ENCODE assay signal across 8 cellular contexts in the genomic region with DNA sequence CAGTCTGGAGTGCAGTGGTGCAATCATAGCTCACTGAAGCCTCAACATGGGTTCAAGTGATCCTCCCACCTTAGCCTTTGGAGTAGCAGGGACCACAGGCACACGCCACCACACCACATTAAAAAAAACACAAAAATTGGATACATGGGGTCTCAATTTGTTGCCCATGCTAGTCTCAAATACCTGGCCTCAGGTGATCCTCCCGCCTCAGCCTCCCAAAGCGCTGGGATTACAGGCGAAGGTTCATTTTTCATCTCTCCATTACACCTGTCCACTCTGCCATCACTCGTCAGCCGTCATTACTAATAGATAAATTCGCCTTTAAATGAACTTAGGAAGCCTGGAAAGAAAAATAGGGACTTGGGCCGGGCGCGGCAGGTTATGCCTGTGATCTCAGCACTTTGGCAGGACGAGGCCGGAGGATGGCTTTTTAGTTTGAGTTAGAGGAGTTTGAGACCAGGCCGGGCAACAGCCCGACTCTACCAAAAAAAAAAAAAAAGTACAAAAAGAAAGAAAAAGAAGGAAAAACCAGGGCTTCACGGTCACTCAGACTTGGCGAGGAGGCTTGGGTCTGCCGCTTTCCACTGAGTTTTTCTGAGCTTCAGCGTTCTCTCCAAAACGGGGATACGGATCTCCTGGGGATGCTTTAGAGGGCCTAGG. TPM values are rescaled to one million over a fixed set of nuclear protein-coding genes. Genes with fewer than 3 reads are reported as not detected.
DNase-seq lines count a peak whose midpoint lies in the region; ATAC-seq, FAIRE-seq and TF ChIP-seq lines count a peak whose summit lies in the region.

No MANE protein-coding gene starts in this region.

- H4K20me1 ChIP-seq in PC-9 (ENCODE audit: insufficient read depth): peaks cover 23% of the 10 kb centered on the region
- H4K20me1 ChIP-seq in endothelial cell of umbilical vein (replicated peaks; ENCODE audit: control insufficient read depth, extremely low read depth, insufficient read depth, low read length): no peaks in the 10 kb centered on the region

- H3K4me1 ChIP-seq in PC-9 (replicated peaks; ENCODE audit: insufficient read depth) (peaks cover 30% of the 10 kb centered on the region), endothelial cell of umbilical vein (ENCODE audit: control insufficient read depth, extremely low read depth, insufficient read depth, low read length) (peaks cover 20% of the 10 kb centered on the region)

- POLR2A ChIA-PET in PC-9 (lab: Charles Lee; ENCODE audit: unreplicated experiment): interaction anchor here (0.5 to 2.0 kb wide), 2 partner anchors 9 to 37 kb away, joined by 3 to 32 read pairs; a partner anchor contains a TSS
- POLR2A ChIA-PET in endothelial cell of umbilical vein (lab: Charles Lee): interaction anchor here (0.7 to 3.2 kb wide), 5 partner anchors 9 to 17 kb away, joined by 3 to 16 read pairs (median 4); a partner anchor contains a TSS

- peaks cover 10% of the 10 kb centered on the region for H3K36me3 Mint-ChIP-seq in natural killer cell treated with Interleukin-12 subunit alpha and Interleukin-12 subunit beta and Interleukin-15 and Interleukin-18, amount 100 ng/mL, for 72 hours

- dilution Hi-C loops in endothelial cell of umbilical vein (cut with MboI; ENCODE audit: extremely low pct_ligation_motif_present, low sequenced_read_pairs): no loop called here

- peaks cover 43% of the 10 kb centered on the region for H3F3A ChIP-seq in PC-9 (ENCODE audit: insufficient read depth, low read depth)

- no peaks in the 10 kb centered on the region for H3K9me1 ChIP-seq in endothelial cell of umbilical vein (replicated peaks; ENCODE audit: control insufficient read depth, extremely low read depth, insufficient read depth, low read length)

- H3K9me3 ChIP-seq in PC-9 (ENCODE audit: insufficient read depth, low read depth) (no peaks in the 10 kb centered on the region), endothelial cell of umbilical vein (replicated peaks; ENCODE audit: control insufficient read depth, insufficient read depth, low read length) (no peaks in the 10 kb centered on the region)

- peak; percentile 50 for DNase-seq in EH (ENCODE audit: low read depth)
- DNase-seq in PC-9: no peak
- no peak for DNase-seq in endothelial cell of umbilical vein (ENCODE audit: low read depth, low spot score)
- no peak for DNase-seq in natural killer cell treated with Interleukin-12 subunit alpha and Interleukin-12 subunit beta and Interleukin-15 and Interleukin-18, amount 100 ng/mL, for 72 hours (ENCODE audit: low spot score)
- DNase-seq in stimulated activated CD8-positive, alpha-beta memory T cell treated with anti-CD3 and anti-CD28 coated beads, Interleukin-4, amount 100 ng/mL, for 48 hours: no peak
- DNase-seq in SKM-1 (lab: John Stamatoyannopoulos, UW; ENCODE audit: unreplicated experiment): no peak
- DNase-seq in GM13976 (ENCODE audit: low spot score): no peak

- in situ Hi-C loops in GM13976 (cut with MboI; ENCODE audit: low sequenced_read_pairs, unreplicated experiment): no loop called here

- intact Hi-C loops in PC-9 (cut with micrococcal nuclease; ENCODE audit: unreplicated experiment): loop anchor here (1.0 to 10.0 kb wide), 5 partner anchors 32 to 320 kb away; a partner anchor contains a TSS
- intact Hi-C loops in endothelial cell of umbilical vein (cut with micrococcal nuclease): loop anchor here (1.0 to 10.0 kb wide), 3 partner anchors 8 to 90 kb away; a partner anchor contains a TSS

- H2AFZ ChIP-seq in PC-9 (peak overlapping the region; percentile 71; the same call in 1 of the 2 replicates), endothelial cell of umbilical vein (ENCODE audit: low read depth, low read length) (no peak overlapping the region)

- no peaks in the 10 kb centered on the region for H3K27me3 Mint-ChIP-seq in natural killer cell treated with Interleukin-12 subunit alpha and Interleukin-12 subunit beta and Interleukin-15 and Interleukin-18, amount 100 ng/mL, for 72 hours

- TF ChIP-seq CTCF in PC-9 (conservative IDR thresholded peaks at IDR 0.05) (no peak), endothelial cell of umbilical vein (IDR thresholded peaks at IDR 0.05; ENCODE audit: extremely low read depth in 1 of 2, insufficient read depth in 1 of 2, low read depth in 1 of 2, low read length in 2 of 2) (no peak), GM13976 (IDR thresholded peaks at IDR 0.05; ENCODE audit: borderline replicate concordance, control extremely low read depth, extremely low read depth, insufficient read depth, missing control alignments) (no peak)

- H3K9me2 ChIP-seq in PC-9 (ENCODE audit: insufficient read depth): no peaks in the 10 kb centered on the region

- BruUV-seq in PC-9 (replicated peaks; lab: Mats Ljungman, UMichigan): TSS peak; percentile 95
- BruUV-seq in endothelial cell of umbilical vein (replicated peaks; lab: Mats Ljungman, UMichigan): TSS peak; percentile 93

- peak overlapping the region; percentile 99 for H3K9ac ChIP-seq in endothelial cell of umbilical vein (replicated peaks; ENCODE audit: extremely low read depth, insufficient read depth, low read length)

- peaks cover 36 to 47% of the 10 kb centered on the region in 2 donors for H3K4me1 Mint-ChIP-seq in natural killer cell treated with Interleukin-12 subunit alpha and Interleukin-12 subunit beta and Interleukin-15 and Interleukin-18, amount 100 ng/mL, for 72 hours (ENCODE audit: low read depth in 2 of 2)

- H3K4me2 ChIP-seq in PC-9 (peak overlapping the region; percentile 92), endothelial cell of umbilical vein (ENCODE audit: insufficient read depth, low read length) (peak overlapping the region; percentile 74)

- H3K79me2 ChIP-seq in PC-9 (ENCODE audit: low read depth) (peaks cover 49% of the 10 kb centered on the region), endothelial cell of umbilical vein (ENCODE audit: control insufficient read depth, insufficient read depth, low read length) (peaks cover 51% of the 10 kb centered on the region)

- H3K27me3 ChIP-seq in PC-9 (ENCODE audit: insufficient read depth, low read depth) (no peaks in the 10 kb centered on the region), endothelial cell of umbilical vein (ENCODE audit: control insufficient read depth in 2 of 2, insufficient read depth in 2 of 2, low read length in 2 of 2) (no peaks in the 10 kb centered on the region)

- no peak for TF ChIP-seq POLR2A in endothelial cell of umbilical vein (IDR thresholded peaks at IDR 0.05; ENCODE audit: low read depth, low read length)

- H3K27ac ChIP-seq in PC-9 (peak overlapping the region; percentile 97), endothelial cell of umbilical vein (ENCODE audit: insufficient read depth, low read depth, low read length) (peak overlapping the region; percentile 94)

- peak; percentile 26 for FAIRE-seq in endothelial cell of umbilical vein (lab: Jason Lieb, UNC)

- no peaks in the 10 kb centered on the region for H3K9me3 Mint-ChIP-seq in natural killer cell treated with Interleukin-12 subunit alpha and Interleukin-12 subunit beta and Interleukin-15 and Interleukin-18, amount 100 ng/mL, for 72 hours

- peak in 1 of 2 donors; percentile 1 for ATAC-seq in natural killer cell treated with Interleukin-12 subunit alpha and Interleukin-12 subunit beta and Interleukin-15 and Interleukin-18, amount 100 ng/mL, for 72 hours
- no peak for ATAC-seq in GM21528 (IDR thresholded peaks at IDR 0.05; ENCODE audit: low FRiP score, unreplicated experiment)

- CTCF ChIA-PET in PC-9 (lab: Charles Lee): interaction anchor here (0.6 kb wide), 1 partner anchor 98 kb away, joined by 4 read pairs; no protein-coding TSS in a partner anchor
- CTCF ChIA-PET in endothelial cell of umbilical vein (lab: Charles Lee): interaction anchor here (0.6 to 1.3 kb wide), 3 partner anchors 9 to 31 kb away, joined by 4 read pairs; a partner anchor contains a TSS

- H3K36me3 ChIP-seq in PC-9 (ENCODE audit: low read depth) (peaks cover 7% of the 10 kb centered on the region), endothelial cell of umbilical vein (ENCODE audit: control insufficient read depth in 2 of 2, extremely low read depth in 1 of 2, insufficient read depth in 2 of 2, low read length in 2 of 2) (peaks cover 6 to 9% of the 10 kb centered on the region in 2 experiments)

- peak overlapping the region; percentile 93 for H3K4me3 Mint-ChIP-seq in natural killer cell treated with Interleukin-12 subunit alpha and Interleukin-12 subunit beta and Interleukin-15 and Interleukin-18, amount 100 ng/mL, for 72 hours

- H3K27ac Mint-ChIP-seq in natural killer cell treated with Interleukin-12 subunit alpha and Interleukin-12 subunit beta and Interleukin-15 and Interleukin-18, amount 100 ng/mL, for 72 hours: peak overlapping the region; percentile 95 to 96

- peak overlapping the region; percentile 83 for H3K4me3 ChIP-seq in PC-9
- H3K4me3 ChIP-seq in endothelial cell of umbilical vein (replicated peaks in 1 of 3; ENCODE audit: insufficient read depth in 1 of 3, low read depth in 1 of 3, low read length in 3 of 3): peak overlapping the region; percentile 85 to 98 (median 94)

RNA-seq across cellular contexts. Expression of a gene that starts 0.7 kb away (rescaled TPM):
- total RNA-seq in PC-9 (2021): 99.7 and 118 TPM in 2 replicates
- total RNA-seq in endothelial cell of umbilical vein: 108 and 120 TPM in 2 replicates
- 81.8 and 87.6 TPM in 2 replicates for polyA plus RNA-seq in endothelial cell of umbilical vein
- 73.3 and 76.2 TPM in 2 replicates for polyA plus RNA-seq in endothelial cell of umbilical vein (2011; cell fraction: cytosol; rRNA removed)
- polyA plus RNA-seq in endothelial cell of umbilical vein (2011; cell fraction: nucleus; rRNA removed): 294 and 299 TPM in 2 replicates
- polyA plus RNA-seq in endothelial cell of umbilical vein (2012): 117 and 120 TPM in 2 replicates
- 85.5 and 93.7 TPM in 2 replicates for polyA minus RNA-seq in endothelial cell of umbilical vein
- polyA minus RNA-seq in endothelial cell of umbilical vein (2011; cell fraction: cytosol; rRNA and poly(A)+ RNA removed): 35.7 TPM
- polyA minus RNA-seq in endothelial cell of umbilical vein (2011; cell fraction: nucleus; rRNA and poly(A)+ RNA removed): 57.4 and 67.7 TPM in 2 replicates
- 100 to 1,000 TPM; 164 to 192 TPM for total RNA-seq in natural killer cell treated with Interleukin-12 subunit alpha and Interleukin-12 subunit beta and Interleukin-15 and Interleukin-18, amount 100 ng/mL, for 72 hours

RNA-seq across cellular contexts. Expression of a gene that starts 9.0 kb away (rescaled TPM):
- total RNA-seq in PC-9 (2021): 2,510 and 2,860 TPM in 2 replicates
- 1,735 and 1,768 TPM in 2 replicates for total RNA-seq in endothelial cell of umbilical vein
- polyA plus RNA-seq in endothelial cell of umbilical vein: 5,244 and 6,084 TPM in 2 replicates
- 4,318 and 4,415 TPM in 2 replicates for polyA plus RNA-seq in endothelial cell of umbilical vein (2011; cell fraction: cytosol; rRNA removed)
- polyA plus RNA-seq in endothelial cell of umbilical vein (2011; cell fraction: nucleus; rRNA removed): 1,293 and 1,668 TPM in 2 replicates
- polyA plus RNA-seq in endothelial cell of umbilical vein (2012): 2,527 and 3,042 TPM in 2 replicates
- 1,532 and 1,667 TPM in 2 replicates for polyA minus RNA-seq in endothelial cell of umbilical vein
- 2,450 TPM for polyA minus RNA-seq in endothelial cell of umbilical vein (2011; cell fraction: cytosol; rRNA and poly(A)+ RNA removed)
- polyA minus RNA-seq in endothelial cell of umbilical vein (2011; cell fraction: nucleus; rRNA and poly(A)+ RNA removed): 213 and 283 TPM in 2 replicates
- total RNA-seq in natural killer cell treated with Interleukin-12 subunit alpha and Interleukin-12 subunit beta and Interleukin-15 and Interleukin-18, amount 100 ng/mL, for 72 hours: 1,000 to 10,000 TPM; 1,544 to 1,854 TPM

RNA-seq across cellular contexts. Expression of a gene that starts 32.3 kb away (rescaled TPM):
- total RNA-seq in PC-9 (2021) (26.1 and 32.1 TPM in 2 replicates), endothelial cell of umbilical vein (74.1 TPM in 2 replicates)
- polyA plus RNA-seq in endothelial cell of umbilical vein: 26.4 and 44.7 TPM in 2 replicates
- polyA plus RNA-seq in endothelial cell of umbilical vein (2011; cell fraction: cytosol; rRNA removed): 11.2 and 15.0 TPM in 2 replicates
- polyA plus RNA-seq in endothelial cell of umbilical vein (2011; cell fraction: nucleus; rRNA removed): 139 and 169 TPM in 2 replicates
- polyA plus RNA-seq in endothelial cell of umbilical vein (2012): 45.2 and 49.3 TPM in 2 replicates
- 33.5 and 45.4 TPM in 2 replicates for polyA minus RNA-seq in endothelial cell of umbilical vein
- 13.7 TPM for polyA minus RNA-seq in endothelial cell of umbilical vein (2011; cell fraction: cytosol; rRNA and poly(A)+ RNA removed)
- 66.6 and 89.2 TPM in 2 replicates for polyA minus RNA-seq in endothelial cell of umbilical vein (2011; cell fraction: nucleus; rRNA and poly(A)+ RNA removed)
- 10 to 100 TPM; 30.8 to 68.1 TPM for total RNA-seq in natural killer cell treated with Interleukin-12 subunit alpha and Interleukin-12 subunit beta and Interleukin-15 and Interleukin-18, amount 100 ng/mL, for 72 hours

RNA-seq across cellular contexts. Expression of a gene that starts 35.9 kb away (rescaled TPM):
- total RNA-seq in PC-9 (2021): 85.5 and 95.9 TPM in 2 replicates
- total RNA-seq in endothelial cell of umbilical vein: 85.7 and 86.1 TPM in 2 replicates
- 118 and 124 TPM in 2 replicates for polyA plus RNA-seq in endothelial cell of umbilical vein
- 87.9 and 99.0 TPM in 2 replicates for polyA plus RNA-seq in endothelial cell of umbilical vein (2011; cell fraction: cytosol; rRNA removed)
- 107 TPM in 2 replicates for polyA plus RNA-seq in endothelial cell of umbilical vein (2011; cell fraction: nucleus; rRNA removed)
- 117 and 118 TPM in 2 replicates for polyA plus RNA-seq in endothelial cell of umbilical vein (2012)
- 69.4 and 108 TPM in 2 replicates for polyA minus RNA-seq in endothelial cell of umbilical vein
- polyA minus RNA-seq in endothelial cell of umbilical vein (2011; cell fraction: cytosol; rRNA and poly(A)+ RNA removed): 81.6 TPM
- 38.4 and 40.2 TPM in 2 replicates for polyA minus RNA-seq in endothelial cell of umbilical vein (2011; cell fraction: nucleus; rRNA and poly(A)+ RNA removed)
- 100 to 1,000 TPM in 1 of 2 donors, 10 to 100 TPM in 1; 74.0 to 133 TPM for total RNA-seq in natural killer cell treated with Interleukin-12 subunit alpha and Interleukin-12 subunit beta and Interleukin-15 and Interleukin-18, amount 100 ng/mL, for 72 hours

RNA-seq across cellular contexts. Expression of a gene that starts 38.1 kb away (rescaled TPM):
- total RNA-seq in PC-9 (2021) (31.0 and 36.3 TPM in 2 replicates), endothelial cell of umbilical vein (12.2 and 26.5 TPM in 2 replicates)
- polyA plus RNA-seq in endothelial cell of umbilical vein: 16.3 and 21.7 TPM in 2 replicates
- polyA plus RNA-seq in endothelial cell of umbilical vein (2011; cell fraction: cytosol; rRNA removed): 12.3 and 22.8 TPM in 2 replicates
- polyA plus RNA-seq in endothelial cell of umbilical vein (2011; cell fraction: nucleus; rRNA removed): 50.1 and 58.2 TPM in 2 replicates
- 22.6 and 23.7 TPM in 2 replicates for polyA plus RNA-seq in endothelial cell of umbilical vein (2012)
- 5.3 and 6.6 TPM in 2 replicates for polyA minus RNA-seq in endothelial cell of umbilical vein
- polyA minus RNA-seq in endothelial cell of umbilical vein (2011; cell fraction: cytosol; rRNA and poly(A)+ RNA removed): 25.8 TPM
- polyA minus RNA-seq in endothelial cell of umbilical vein (2011; cell fraction: nucleus; rRNA and poly(A)+ RNA removed): 25.1 and 59.1 TPM in 2 replicates
- total RNA-seq in natural killer cell treated with Interleukin-12 subunit alpha and Interleukin-12 subunit beta and Interleukin-15 and Interleukin-18, amount 100 ng/mL, for 72 hours: 10 to 100 TPM; 11.2 to 27.8 TPM
